In genomic region chrX:71540801-71541545, GRCh38 we compare ENCODE assay signal across 8 cellular contexts. TPM values are rescaled to one million over a fixed set of nuclear protein-coding genes. Genes with fewer than 3 reads are reported as not detected.
DNase-seq lines count a peak whose midpoint lies in the region; ATAC-seq and TF ChIP-seq lines count a peak whose summit lies in the region.

No MANE protein-coding gene starts in this region.

- H3K27me3 Mint-ChIP-seq in memory B cell: no peaks in the 10 kb centered on the region

- peak overlapping the region; percentile 55 for H3K4me3 Mint-ChIP-seq in memory B cell

- no peaks in the 10 kb centered on the region for H3K9me3 Mint-ChIP-seq in memory B cell

- peak; percentile 84 for ATAC-seq in GM18868 (IDR thresholded peaks at IDR 0.05; ENCODE audit: unreplicated experiment)
- ATAC-seq in HG02610 (IDR thresholded peaks at IDR 0.05; ENCODE audit: unreplicated experiment): peak; percentile 84
- peak; percentile 93 for ATAC-seq in memory B cell (ENCODE audit: low read depth)

- H3K4me1 ChIP-seq in OCI-LY3 (ENCODE audit: low read length): peaks cover 68% of the 10 kb centered on the region
- peaks cover 10% of the 10 kb centered on the region for H3K4me1 ChIP-seq in BE2C

- H3K4me1 Mint-ChIP-seq in memory B cell: peaks cover 31% of the 10 kb centered on the region

- H3K36me3 Mint-ChIP-seq in memory B cell: peaks cover 10% of the 10 kb centered on the region

- H3K27ac ChIP-seq in OCI-LY3 (ENCODE audit: low read length) (peak overlapping the region; percentile 70), WERI-Rb-1 (no peak overlapping the region)

- H3K27me3 ChIP-seq in OCI-LY3 (ENCODE audit: low read depth, low read length) (no peaks in the 10 kb centered on the region), WERI-Rb-1 (ENCODE audit: insufficient read depth, low read depth, severe bottlenecking) (peaks cover 5% of the 10 kb centered on the region), BE2C (no peaks in the 10 kb centered on the region)

- DNase-seq in memory B cell (ENCODE audit: low spot score in 2 of 2): no peak
- DNase-seq in GM13976 (ENCODE audit: low spot score): no peak
- DNase-seq in NCI-H446 (lab: John Stamatoyannopoulos, UW): no peak
- DNase-seq in WERI-Rb-1: no peak
- DNase-seq in BE2C: no peak

- peak overlapping the region; percentile 64 for H3K4me2 ChIP-seq in OCI-LY3 (ENCODE audit: low read length)

- in situ Hi-C loops in GM13976 (cut with MboI; ENCODE audit: low sequenced_read_pairs, unreplicated experiment): no loop called here

- H3K27ac Mint-ChIP-seq in memory B cell: peak overlapping the region; percentile 82

- H3K9ac ChIP-seq in OCI-LY3 (ENCODE audit: low read length): peak overlapping the region; percentile 2; the same call in 1 of the 2 replicates

- H3K36me3 ChIP-seq in OCI-LY3 (replicated peaks; ENCODE audit: low read depth, low read length): peaks cover 65% of the 10 kb centered on the region
- peaks cover 12% of the 10 kb centered on the region for H3K36me3 ChIP-seq in WERI-Rb-1
- peaks cover 37% of the 10 kb centered on the region for H3K36me3 ChIP-seq in BE2C

- H3K79me2 ChIP-seq in OCI-LY3 (ENCODE audit: low read length): peaks cover 100% of the 10 kb centered on the region

- no peaks in the 10 kb centered on the region for H3K9me3 ChIP-seq in OCI-LY3 (ENCODE audit: insufficient read depth, low read length)
- no peaks in the 10 kb centered on the region for H3K9me3 ChIP-seq in WERI-Rb-1 (ENCODE audit: severe bottlenecking)
- H3K9me3 ChIP-seq in BE2C: no peaks in the 10 kb centered on the region

- peaks cover 98% of the 10 kb centered on the region for H4K20me1 ChIP-seq in OCI-LY3 (ENCODE audit: insufficient read depth, low read length)

- no peak overlapping the region for H2AFZ ChIP-seq in OCI-LY3 (ENCODE audit: low read depth, low read length)

- TF ChIP-seq CTCF in OCI-LY3 (IDR thresholded peaks at IDR 0.05; ENCODE audit: low read depth, low read length) (no peak), GM13976 (IDR thresholded peaks at IDR 0.05; ENCODE audit: borderline replicate concordance, control extremely low read depth, extremely low read depth, insufficient read depth, missing control alignments) (no peak), WERI-Rb-1 (IDR thresholded peaks at IDR 0.05; ENCODE audit: low read depth, low read length) (no peak), BE2C (IDR thresholded peaks at IDR 0.05; ENCODE audit: low read depth, low read length) (no peak)

- H3K4me3 ChIP-seq in OCI-LY3 (ENCODE audit: low read length) (peak overlapping the region; percentile 46), WERI-Rb-1 (ENCODE audit: low read depth, low read length) (no peak overlapping the region), BE2C (ENCODE audit: low read depth, low read length) (no peak overlapping the region)

RNA-seq across cellular contexts. Expression of gene OGT, which starts 8.1 kb away (rescaled TPM):
- polyA plus RNA-seq in BE2C (2012; ENCODE audit: insufficient read depth, insufficient read length, low read depth): 48.4 TPM

RNA-seq across cellular contexts. Expression of gene GCNA, which starts 37.3 kb away (rescaled TPM):
- 1.7 TPM for polyA plus RNA-seq in BE2C (2012; ENCODE audit: insufficient read depth, insufficient read length, low read depth)
